ENCODE assay signal across 20 cellular contexts in the genomic region with DNA sequence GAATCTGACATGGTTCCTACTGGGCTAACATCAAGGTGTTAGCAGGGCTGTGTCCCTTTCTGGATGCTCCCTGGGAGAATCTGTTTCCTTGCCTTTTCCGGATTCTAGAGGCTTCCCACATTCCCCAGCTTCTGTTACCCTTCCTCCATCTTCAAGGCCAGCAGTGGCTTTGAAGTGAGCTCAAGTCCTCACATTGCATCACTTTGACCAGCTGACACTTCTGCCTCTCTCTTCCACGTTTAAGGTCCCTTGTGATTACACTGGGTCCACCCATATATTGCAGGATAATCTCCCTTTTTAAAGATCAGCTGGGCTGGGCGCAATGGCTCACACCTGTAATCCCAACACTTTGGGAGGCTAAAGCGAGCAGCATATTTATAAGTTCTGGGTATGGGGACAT.
"Had no signal": no experiment of that assay in that cellular context is flagged by ENCODE, and none has a peak within 500 bp of the region (broad histone marks: within the 10 kb centered on the region; RNA-seq: fewer than 3 reads in every experiment).

No MANE protein-coding gene starts in this region.

- H3K27me3 ChIP-seq: ascending aorta, heart right ventricle, tibial artery, vagina had no signal

- H3K36me3 ChIP-seq: ascending aorta, tibial artery, vagina had no signal

- H3K4me3 Mint-ChIP-seq: activated naive CD4-positive, alpha-beta T cell treated with anti-CD3 and anti-CD28 coated beads, Interleukin-2, amount 50 U/mL, for 24 hours; effector memory CD8-positive, alpha-beta T cell; nephron; stimulated activated memory B cell treated with anti-CD40 and anti-IgM and Interleukin-4, amounts not matched to agents 10 μg/mL and 1 μg/mL and 100 μg/mL, for 72 hours had no signal

- FAIRE-seq: bronchial epithelial cell, frontal cortex had no signal

- H3K4me1 Mint-ChIP-seq: nephron had no signal

- H3K9me3 ChIP-seq: ascending aorta, tibial artery, vagina had no signal

- H3K9me3 Mint-ChIP-seq: activated naive CD4-positive, alpha-beta T cell treated with anti-CD3 and anti-CD28 coated beads, Interleukin-2, amount 50 U/mL, for 24 hours; effector memory CD8-positive, alpha-beta T cell; stimulated activated memory B cell treated with anti-CD40 and anti-IgM and Interleukin-4, amounts not matched to agents 10 μg/mL and 1 μg/mL and 100 μg/mL, for 72 hours had no signal

- H3K4me3 ChIP-seq: ascending aorta, heart right ventricle, tibial artery, vagina had no signal

- H3K27me3 Mint-ChIP-seq: activated naive CD4-positive, alpha-beta T cell treated with anti-CD3 and anti-CD28 coated beads, Interleukin-2, amount 50 U/mL, for 24 hours; effector memory CD8-positive, alpha-beta T cell; stimulated activated memory B cell treated with anti-CD40 and anti-IgM and Interleukin-4, amounts not matched to agents 10 μg/mL and 1 μg/mL and 100 μg/mL, for 72 hours had no signal

- H3K27ac ChIP-seq: ascending aorta, epithelial cell of prostate, heart right ventricle, tibial artery, vagina had no signal

- H3K27ac Mint-ChIP-seq: nephron had no signal

- ATAC-seq: effector memory CD8-positive, alpha-beta T cell; heart right ventricle; left cardiac atrium; stimulated activated memory B cell treated with anti-CD40 and anti-IgM and Interleukin-4, amounts not matched to agents 10 μg/mL and 1 μg/mL and 100 μg/mL, for 72 hours had no signal

- DNase-seq: activated CD4-positive, CD25-positive, alpha-beta regulatory T cell treated with anti-CD3 and anti-CD28 coated beads, Interleukin-2, amount 50 U/mL, for 72 hours; activated effector memory CD4-positive, alpha-beta T cell treated with Interleukin-2 at 50 U/mL for 16 hours; dermis blood vessel endothelial cell; effector memory CD8-positive, alpha-beta T cell; heart right ventricle; left cardiac atrium; mammary epithelial cell; nucleus accumbens; posterior cingulate gyrus; stimulated activated CD4-positive, alpha-beta T cell treated with anti-CD3 and anti-CD28 coated beads, Interleukin-2, amount 100 ng/mL, for 48 hours; T-helper 9 cell; tibial artery had no signal
